Comparison of ENCODE assay signal across 8 cellular contexts in the genomic region with DNA sequence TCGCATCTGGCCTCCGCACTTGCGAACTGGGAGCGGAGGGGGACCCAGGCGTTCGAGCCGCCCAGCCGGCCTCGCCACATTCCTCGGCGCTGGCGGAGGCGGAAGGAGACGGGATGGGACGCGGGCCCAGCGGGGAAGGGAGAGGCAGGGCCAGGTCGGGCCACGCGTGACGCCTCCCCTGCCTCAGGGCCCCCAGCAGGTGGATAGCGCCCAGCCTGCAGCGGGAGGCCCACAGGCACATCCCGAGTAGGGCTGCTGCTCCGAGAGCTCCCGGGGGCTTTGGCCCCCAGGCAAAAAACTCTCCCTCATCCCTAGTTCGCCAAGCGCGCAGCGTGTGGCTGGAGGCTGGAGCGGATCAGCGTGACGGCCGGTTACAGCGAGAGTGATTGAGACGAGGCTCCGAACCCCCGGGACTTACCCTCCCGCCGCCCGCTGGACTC. TPM values are rescaled to one million over a fixed set of nuclear protein-coding genes. Genes with fewer than 3 reads are reported as not detected.
DNase-seq lines count a peak whose midpoint lies in the region; ATAC-seq and TF ChIP-seq lines count a peak whose summit lies in the region.

No MANE protein-coding gene starts in this region.

- H3K27me3 ChIP-seq in BE2C (no peaks in the 10 kb centered on the region), neuronal stem cell (ENCODE audit: control insufficient read depth in 3 of 3, insufficient read depth in 3 of 3, low read depth in 1 of 3, low read length in 3 of 3) (peaks cover 0 to 54% (median 7%) of the 10 kb centered on the region in 3 experiments)

- H3K4ac ChIP-seq in neuronal stem cell (ENCODE audit: low read length): peak overlapping the region; percentile 76

- peak overlapping the region; percentile 79 for H3K4me3 Mint-ChIP-seq in WTC11

- H2BK5ac ChIP-seq in neuronal stem cell (ENCODE audit: low read length): peak overlapping the region; percentile 94

- no peaks in the 10 kb centered on the region for H3K9me3 Mint-ChIP-seq in WTC11

- H4K8ac ChIP-seq in neuronal stem cell (ENCODE audit: low read depth, low read length): no peak overlapping the region

- H3K27me3 Mint-ChIP-seq in WTC11 (ENCODE audit: low read depth): peaks cover 5% of the 10 kb centered on the region

- H3K4me1 ChIP-seq in BE2C (peaks cover 9% of the 10 kb centered on the region), HEK293 (ENCODE audit: control insufficient read depth, insufficient read depth, low read length) (peaks cover 18% of the 10 kb centered on the region), neuronal stem cell (ENCODE audit: control insufficient read depth in 2 of 2, insufficient read depth in 1 of 2, low read depth in 1 of 2, low read length in 2 of 2) (peaks cover 27 to 47% of the 10 kb centered on the region in 2 donors)

- H3K36me3 ChIP-seq in BE2C: peaks cover 33% of the 10 kb centered on the region
- peaks cover 0 to 28% of the 10 kb centered on the region in 2 experiments; a peak in 1 of 3 replicates for H3K36me3 ChIP-seq in HEK293 (ENCODE audit: control insufficient read depth in 2 of 2, insufficient read depth in 1 of 2, low read length in 2 of 2)
- peaks cover 4 to 31% of the 10 kb centered on the region in 2 donors for H3K36me3 ChIP-seq in neuronal stem cell (replicated peaks in 1 of 2; ENCODE audit: control insufficient read depth in 2 of 2, insufficient read depth in 2 of 2, low read length in 2 of 2)

- no peak overlapping the region for H2BK120ac ChIP-seq in neuronal stem cell (ENCODE audit: low read depth, low read length)

- POLR2A ChIA-PET in HEK293 (lab: Yijun Ruan, JAX): interaction anchor here (0.6 to 6.1 kb wide), 11 partner anchors 8 to 801 kb away, joined by 3 to 56 read pairs (median 11); partner anchors contain the start of genes CAVIN1, PSMC3IP, RETREG3 and TUBG1
- POLR2A ChIA-PET in WTC11 (lab: Charles Lee): interaction anchor here (0.6 to 2.3 kb wide), 5 partner anchors 17 to 160 kb away, joined by 4 to 8 read pairs (median 5); partner anchors contain the start of genes PSMC3IP, RETREG3, TUBG1 and TUBG2

- no peak overlapping the region for H3K27ac Mint-ChIP-seq in WTC11

- ATAC-seq in WTC11 (no peak), GM19463 (IDR thresholded peaks at IDR 0.05; ENCODE audit: unreplicated experiment) (no peak)

- peak overlapping the region; percentile 98 for H3K18ac ChIP-seq in neuronal stem cell (ENCODE audit: low read length)

- CTCF ChIA-PET in HEK293 (lab: Yijun Ruan, JAX): interaction anchor here (0.6 to 3.3 kb wide), 7 partner anchors 12 to 98 kb away, joined by 3 to 22 read pairs (median 6); partner anchors contain the start of gene PSMC3IP
- CTCF ChIA-PET in WTC11 (lab: Charles Lee): interaction anchor here (0.6 to 6.5 kb wide), 9 partner anchors 17 to 127 kb away, joined by 3 to 122 read pairs (median 5); partner anchors contain the start of genes CNTD1, COA3, PSMC3IP and RETREG3

- H3K4me2 ChIP-seq in neuronal stem cell (ENCODE audit: insufficient read depth, low read length, poor library complexity, severe bottlenecking): peak overlapping the region; percentile 99

- H2BK12ac ChIP-seq in neuronal stem cell (ENCODE audit: low read length): peak overlapping the region; percentile 58

- peaks cover 17% of the 10 kb centered on the region for H3K79me1 ChIP-seq in neuronal stem cell (ENCODE audit: low read depth, low read length)

- H3K27ac ChIP-seq in HEK293 (ENCODE audit: extremely low read depth, low read depth, low read length) (peak overlapping the region; percentile 82), neuronal stem cell (replicated peaks; ENCODE audit: low read length) (no peak overlapping the region)

- no CpG with 5 or more reads among the region's 41 CpGs for WGBS in neuronal stem cell (ENCODE audit: extremely low coverage in 2 of 2, insufficient read length in 2 of 2, insufficient replicate concordance in 1 of 2), 2 donors

- peak overlapping the region; percentile 98 for H3K9ac ChIP-seq in neuronal stem cell (ENCODE audit: low read depth, low read length, poor library complexity)

- TF ChIP-seq CTCF in BE2C (IDR thresholded peaks at IDR 0.05; ENCODE audit: low read depth, low read length): no peak
- no peak for TF ChIP-seq CTCF in HEK293 (tag by site-specific recombination; IDR thresholded peaks at IDR 0.05)
- no peak for TF ChIP-seq CTCF in WTC11 (IDR thresholded peaks at IDR 0.05)
- no peak for TF ChIP-seq CTCF in fibroblast of villous mesenchyme (IDR thresholded peaks at IDR 0.05; ENCODE audit: insufficient read depth, low read depth, low read length)

- no peak overlapping the region for H4K91ac ChIP-seq in neuronal stem cell (ENCODE audit: low read depth, low read length, poor library complexity)

- peak overlapping the region; percentile 97 for H3K23ac ChIP-seq in neuronal stem cell (ENCODE audit: low read depth, low read length, poor library complexity)

- H2AFZ ChIP-seq in neuronal stem cell (ENCODE audit: low read length): peak overlapping the region; percentile 93

- peaks cover 39% of the 10 kb centered on the region for H3K4me1 Mint-ChIP-seq in WTC11

- peak; percentile 45 for DNase-seq in BE2C
- peak; percentile 49 for DNase-seq in WTC11 (ENCODE audit: low spot score)
- DNase-seq in fibroblast of villous mesenchyme (ENCODE audit: low read depth): peak; percentile 52
- DNase-seq in neuronal stem cell (ENCODE audit: low spot score): no peak
- DNase-seq in GM19240 (ENCODE audit: insufficient read length, low spot score): no peak
- no peak for DNase-seq in retina

- peak overlapping the region; percentile 97 for H2BK15ac ChIP-seq in neuronal stem cell (ENCODE audit: low read length)

- peaks cover 3% of the 10 kb centered on the region; the same call in 1 of the 2 replicates for H3K36me3 Mint-ChIP-seq in WTC11

- H3K4me3 ChIP-seq in BE2C (ENCODE audit: low read depth, low read length) (peak overlapping the region; percentile 97), HEK293 (ENCODE audit: low read depth, low read length) (peak overlapping the region; percentile 82), fibroblast of villous mesenchyme (ENCODE audit: low read depth, low read length) (peak overlapping the region; percentile 94), neuronal stem cell (ENCODE audit: low read length in 2 of 2) (peak overlapping the region; percentile 93 to 94)

- peak overlapping the region; percentile 94 for H2AK5ac ChIP-seq in neuronal stem cell (ENCODE audit: low read depth, low read length)

- peak overlapping the region; percentile 94 for H3K14ac ChIP-seq in neuronal stem cell (ENCODE audit: low read length)

- H3K9me3 ChIP-seq in BE2C: no peaks in the 10 kb centered on the region
- H3K9me3 ChIP-seq in HEK293 (ENCODE audit: control insufficient read depth, insufficient read depth, low read depth, low read length): no peaks in the 10 kb centered on the region
- peaks cover 0 to 2% of the 10 kb centered on the region in 2 donors for H3K9me3 ChIP-seq in neuronal stem cell (replicated peaks in 1 of 2; ENCODE audit: control insufficient read depth in 2 of 2, insufficient read depth in 1 of 2, low read depth in 1 of 2, low read length in 2 of 2)

TF ChIP-seq in HEK293, 187 proteins besides CTCF, POLR2A, EP300 and RAD21 (continues in another document):
- peak; percentile 51; the same call in 1 of the 2 replicates for TF ChIP-seq ZBTB6 (tag by site-specific recombination; IDR thresholded peaks at IDR 0.05)

TF ChIP-seq in WTC11, 78 proteins besides CTCF, POLR2A, EP300 and RAD21 (continues in another document):
- TF ChIP-seq ETV6 (CRISPR knock-in tag; IDR thresholded peaks at IDR 0.05) (no peak), PRRX2 (CRISPR knock-in tag; IDR thresholded peaks at IDR 0.05) (no peak), ZSCAN18 (CRISPR knock-in tag; IDR thresholded peaks at IDR 0.05) (no peak), ZNF423 (CRISPR knock-in tag; IDR thresholded peaks at IDR 0.05) (no peak), FOXP1 (CRISPR knock-in tag; IDR thresholded peaks at IDR 0.05; ENCODE audit: borderline replicate concordance) (no peak; the same call in 1 of the 2 replicates), ESRRA (CRISPR knock-in tag; IDR thresholded peaks at IDR 0.05; ENCODE audit: borderline replicate concordance) (no peak)
- TF ChIP-seq, protein P1, sequence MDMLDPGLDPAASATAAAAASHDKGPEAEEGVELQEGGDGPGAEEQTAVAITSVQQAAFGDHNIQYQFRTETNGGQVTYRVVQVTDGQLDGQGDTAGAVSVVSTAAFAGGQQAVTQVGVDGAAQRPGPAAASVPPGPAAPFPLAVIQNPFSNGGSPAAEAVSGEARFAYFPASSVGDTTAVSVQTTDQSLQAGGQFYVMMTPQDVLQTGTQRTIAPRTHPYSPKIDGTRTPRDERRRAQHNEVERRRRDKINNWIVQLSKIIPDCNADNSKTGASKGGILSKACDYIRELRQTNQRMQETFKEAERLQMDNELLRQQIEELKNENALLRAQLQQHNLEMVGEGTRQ (CRISPR knock-in tag; IDR thresholded peaks at IDR 0.05): no peak

RNA-seq across cellular contexts. Expression of gene PLEKHH3, which starts 0.8 kb away (rescaled TPM):
- polyA plus RNA-seq in BE2C (2012; ENCODE audit: insufficient read depth, insufficient read length, low read depth): 150 TPM
- 33.0 to 40.2 TPM (median 35.6 TPM) in 3 replicates for total RNA-seq in WTC11 (2021)
- total RNA-seq in fibroblast of villous mesenchyme: 13.8 and 15.1 TPM in 2 replicates
- 17.1 TPM for polyA plus RNA-seq in neuronal stem cell (2013, experiment 1 of 2)
- 17.9 TPM for polyA plus RNA-seq in neuronal stem cell (2013, experiment 2 of 2)

RNA-seq across cellular contexts. Expression of gene CCR10, which starts 5.6 kb away (rescaled TPM):
- polyA plus RNA-seq in BE2C (2012; ENCODE audit: insufficient read depth, insufficient read length, low read depth): 89.7 TPM
- total RNA-seq in WTC11 (2021): 3.7 to 4.4 TPM (median 4.2 TPM) in 3 replicates
- total RNA-seq in fibroblast of villous mesenchyme: 4.5 and 6.5 TPM in 2 replicates
- 1.9 TPM for polyA plus RNA-seq in neuronal stem cell (2013, experiment 1 of 2)
- 1.8 TPM for polyA plus RNA-seq in neuronal stem cell (2013, experiment 2 of 2)

RNA-seq across cellular contexts. Expression of gene CNTNAP1, which starts 6.3 kb away (rescaled TPM):
- 73.9 TPM for polyA plus RNA-seq in BE2C (2012; ENCODE audit: insufficient read depth, insufficient read length, low read depth)
- 12.1 to 12.7 TPM (median 12.7 TPM) in 3 replicates for total RNA-seq in WTC11 (2021)
- 45.4 and 60.5 TPM in 2 replicates for total RNA-seq in fibroblast of villous mesenchyme
- polyA plus RNA-seq in neuronal stem cell (2013, experiment 1 of 2): 6.1 TPM
- 5.9 TPM for polyA plus RNA-seq in neuronal stem cell (2013, experiment 2 of 2)

RNA-seq across cellular contexts. Expression of gene TUBG2, which starts 16.9 kb away (rescaled TPM):
- 74.4 TPM for polyA plus RNA-seq in BE2C (2012; ENCODE audit: insufficient read depth, insufficient read length, low read depth)
- total RNA-seq in WTC11 (2021) (22.1 to 26.7 TPM (median 22.2 TPM) in 3 replicates), fibroblast of villous mesenchyme (11.7 and 13.2 TPM in 2 replicates)
- 19.4 TPM for polyA plus RNA-seq in neuronal stem cell (2013, experiment 1 of 2)
- polyA plus RNA-seq in neuronal stem cell (2013, experiment 2 of 2): 19.8 TPM

Comparison
In these comparisons a context has a peak if more than half of its experiments do, and no peak if none do; other contexts are left out.
1. DNase-seq: peak in BE2C (single experiment), WTC11 (single experiment) and fibroblast of villous mesenchyme (single experiment); none in neuronal stem cell (single experiment), GM19240 (single experiment) and retina (single experiment).
2. Peak in every context shown above with its lines, with median percentiles within 50 percentile points of each other: H3K4me3 ChIP-seq.